23 cellular contexts compared by ENCODE assay signal in the genomic region with DNA sequence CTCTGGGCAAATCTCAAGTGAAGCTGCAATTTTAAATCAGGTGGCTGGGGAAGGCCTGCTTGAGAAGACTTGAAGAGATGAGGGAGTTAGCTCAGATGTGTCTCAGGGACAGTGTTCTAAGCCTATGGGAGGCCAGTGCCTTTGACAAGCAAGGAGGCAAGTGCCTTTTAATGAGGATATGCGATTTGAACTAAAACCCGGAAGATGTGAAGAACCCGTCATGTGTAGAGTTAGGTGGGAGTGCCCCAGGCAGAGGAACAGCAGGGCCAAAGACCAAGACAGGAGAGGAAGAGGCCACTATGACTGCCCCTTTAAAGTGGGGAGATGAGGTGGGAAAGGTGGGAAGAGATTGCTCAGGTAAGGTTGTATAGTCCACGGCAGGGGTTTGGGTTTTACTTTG.
DNase-seq lines count a peak whose midpoint lies in the region; ATAC-seq and TF ChIP-seq lines count a peak whose summit lies in the region.
"Had no signal": no experiment of that assay in that cellular context is flagged by ENCODE, and none has a peak within 500 bp of the region (broad histone marks: within the 10 kb centered on the region; RNA-seq: fewer than 3 reads in every experiment).

No MANE protein-coding gene starts in this region.

- peak overlapping the region; percentile 44 for H3K27ac Mint-ChIP-seq in mesothelial cell of epicardium
- H3K27ac Mint-ChIP-seq: activated CD4-positive, alpha-beta T cell treated with anti-CD3 and anti-CD28 coated beads for 36 hours; CD4-positive, alpha-beta T cell; T-helper 1 cell treated with Interleukin-12 subunit alpha and Interleukin-12 subunit beta and Interleukin-4 antibody, amounts not matched to agents 30 μg/mL and 1 μg/mL, for 36 hours had no signal

- H3K4me1 Mint-ChIP-seq in mesothelial cell of epicardium: peaks cover 63% of the 10 kb centered on the region

- no peak overlapping the region for H3K4me3 Mint-ChIP-seq in mesothelial cell of epicardium
- H3K4me3 Mint-ChIP-seq: activated CD4-positive, alpha-beta T cell treated with anti-CD3 and anti-CD28 coated beads for 36 hours; CD4-positive, alpha-beta T cell; T-helper 1 cell treated with Interleukin-12 subunit alpha and Interleukin-12 subunit beta and Interleukin-4 antibody, amounts not matched to agents 30 μg/mL and 1 μg/mL, for 36 hours had no signal

- H3K36me3 ChIP-seq in SK-N-MC (ENCODE audit: insufficient read depth, low read length) (no peaks in the 10 kb centered on the region), tibial nerve (no peaks in the 10 kb centered on the region)
- H3K36me3 ChIP-seq: cardiac muscle cell, gastroesophageal sphincter had no signal

- H3K27me3 Mint-ChIP-seq in mesothelial cell of epicardium (ENCODE audit: low read depth): no peaks in the 10 kb centered on the region
- H3K27me3 Mint-ChIP-seq: activated CD4-positive, alpha-beta T cell treated with anti-CD3 and anti-CD28 coated beads for 36 hours; CD4-positive, alpha-beta T cell had no signal

- no peaks in the 10 kb centered on the region for H3K27me3 ChIP-seq in tibial nerve
- H3K27me3 ChIP-seq: cardiac muscle cell, gastroesophageal sphincter had no signal

- TF ChIP-seq CTCF in mesothelial cell of epicardium (IDR thresholded peaks at IDR 0.05; ENCODE audit: unreplicated experiment): no peak
- TF ChIP-seq CTCF in tibial nerve (IDR thresholded peaks at IDR 0.05): no peak

- TF ChIP-seq POLR2A in tibial nerve (IDR thresholded peaks at IDR 0.05): no peak

- peaks cover 4 to 84% (median 41%) of the 10 kb centered on the region in 4 donors for H3K4me1 ChIP-seq in tibial nerve

- ATAC-seq in HG03378 (IDR thresholded peaks at IDR 0.05; ENCODE audit: unreplicated experiment) (no peak), HG03039 (IDR thresholded peaks at IDR 0.05; ENCODE audit: unreplicated experiment) (no peak), GM18868 (IDR thresholded peaks at IDR 0.05; ENCODE audit: unreplicated experiment) (no peak)
- ATAC-seq: activated CD4-positive, alpha-beta T cell treated with anti-CD3 and anti-CD28 coated beads for 36 hours; gastroesophageal sphincter; psoas muscle had no signal

- DNase-seq in DMS79 (lab: John Stamatoyannopoulos, UW) (peak; percentile 15), SK-N-MC (ENCODE audit: low read depth, low spot score) (no peak), mesothelial cell of epicardium (ENCODE audit: low spot score in 2 of 2, unreplicated experiment in 2 of 2) (no peak), tibial nerve (ENCODE audit: low spot score in 2 of 2) (no peak)
- DNase-seq: activated CD4-positive, alpha-beta T cell treated with anti-CD3 and anti-CD28 coated beads for 36 hours; activated CD8-positive, alpha-beta memory T cell treated with anti-CD3 and anti-CD28 coated beads for 24 hours; activated T-cell treated with anti-CD3 and anti-CD28 coated beads, Interleukin-2, amount 50 U/mL, for 1 hour; CD4-positive, alpha-beta T cell; dermis blood vessel endothelial cell; GM23248; hypothalamus; NCI-H1092; NCI-H187 treated with DMSO at 0.1 percent for 48 hours; NCI-H345; NCI-H748 treated with DMSO at 0.1 percent for 48 hours; psoas muscle; stimulated activated CD8-positive, alpha-beta memory T cell treated with anti-CD3 and anti-CD28 coated beads, Interleukin-4, amount 100 ng/mL, for 48 hours had no signal

- H3K4me3 ChIP-seq in SK-N-MC: no peak overlapping the region
- no peak overlapping the region for H3K4me3 ChIP-seq in tibial nerve
- H3K4me3 ChIP-seq: cardiac muscle cell, gastroesophageal sphincter, GM23248, psoas muscle had no signal

- H3K36me3 Mint-ChIP-seq in mesothelial cell of epicardium: peaks cover 3% of the 10 kb centered on the region

- no peaks in the 10 kb centered on the region for H3K9me3 ChIP-seq in SK-N-MC (ENCODE audit: low read depth, low read length)
- no peaks in the 10 kb centered on the region for H3K9me3 ChIP-seq in tibial nerve
- H3K9me3 ChIP-seq: gastroesophageal sphincter, psoas muscle had no signal

- no peak for TF ChIP-seq EP300 in tibial nerve (IDR thresholded peaks at IDR 0.05)

- H3K9me3 Mint-ChIP-seq in mesothelial cell of epicardium: no peaks in the 10 kb centered on the region
- H3K9me3 Mint-ChIP-seq: CD4-positive, alpha-beta T cell; T-helper 1 cell treated with Interleukin-12 subunit alpha and Interleukin-12 subunit beta and Interleukin-4 antibody, amounts not matched to agents 30 μg/mL and 1 μg/mL, for 36 hours had no signal

- 0 out of 2 replicates have a peak overlapping the region, but pooled peaks have one; percentile 12 for H3K27ac ChIP-seq in SK-N-MC
- H3K27ac ChIP-seq in tibial nerve: peak overlapping the region in 3 of 4 donors; percentile 41 to 86 (median 80)
- H3K27ac ChIP-seq: cardiac muscle cell, GM23248, psoas muscle had no signal

- no peak overlapping the region for H3K9ac ChIP-seq in SK-N-MC (ENCODE audit: insufficient read length)
- H3K9ac ChIP-seq: GM23248 had no signal

- WGBS in tibial nerve, 2 donors: 87 to 92% methylated on average over 4 of the region's 4 CpGs
